In the genomic region with DNA sequence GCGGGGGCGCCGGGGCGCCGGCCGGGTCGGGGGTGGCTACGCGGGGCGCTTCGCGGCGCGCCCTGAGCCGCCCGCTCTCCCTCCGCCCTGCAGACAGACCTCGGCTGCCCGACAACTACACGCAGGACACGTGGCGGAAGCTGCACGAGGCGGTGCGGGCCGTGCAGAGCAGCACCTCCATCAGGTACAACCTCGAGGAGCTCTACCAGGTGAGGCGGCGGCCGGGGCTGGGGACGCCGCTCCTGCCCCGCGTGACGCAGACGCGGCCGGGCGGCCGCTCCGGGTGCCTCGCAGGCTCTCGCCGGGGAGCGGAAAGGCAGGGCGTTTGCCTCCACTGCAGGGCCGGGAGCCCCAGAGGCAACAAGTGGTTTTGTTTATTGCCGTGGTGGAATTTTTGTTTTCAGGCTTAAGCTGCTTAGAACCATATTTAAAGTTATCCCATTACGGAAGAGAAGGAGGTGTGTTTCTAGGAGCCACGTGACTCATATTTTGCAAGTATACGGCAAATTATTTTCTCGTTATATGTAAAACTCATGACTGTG, we compare ENCODE assay signal across 1 cellular context.
TF ChIP-seq lines count a peak whose summit lies in the region.

No MANE protein-coding gene starts in this region.

TF ChIP-seq in HepG2, 621 proteins besides CTCF, POLR2A, EP300 and RAD21 (continued from another document and continues in another):
- TF ChIP-seq, protein P1, sequence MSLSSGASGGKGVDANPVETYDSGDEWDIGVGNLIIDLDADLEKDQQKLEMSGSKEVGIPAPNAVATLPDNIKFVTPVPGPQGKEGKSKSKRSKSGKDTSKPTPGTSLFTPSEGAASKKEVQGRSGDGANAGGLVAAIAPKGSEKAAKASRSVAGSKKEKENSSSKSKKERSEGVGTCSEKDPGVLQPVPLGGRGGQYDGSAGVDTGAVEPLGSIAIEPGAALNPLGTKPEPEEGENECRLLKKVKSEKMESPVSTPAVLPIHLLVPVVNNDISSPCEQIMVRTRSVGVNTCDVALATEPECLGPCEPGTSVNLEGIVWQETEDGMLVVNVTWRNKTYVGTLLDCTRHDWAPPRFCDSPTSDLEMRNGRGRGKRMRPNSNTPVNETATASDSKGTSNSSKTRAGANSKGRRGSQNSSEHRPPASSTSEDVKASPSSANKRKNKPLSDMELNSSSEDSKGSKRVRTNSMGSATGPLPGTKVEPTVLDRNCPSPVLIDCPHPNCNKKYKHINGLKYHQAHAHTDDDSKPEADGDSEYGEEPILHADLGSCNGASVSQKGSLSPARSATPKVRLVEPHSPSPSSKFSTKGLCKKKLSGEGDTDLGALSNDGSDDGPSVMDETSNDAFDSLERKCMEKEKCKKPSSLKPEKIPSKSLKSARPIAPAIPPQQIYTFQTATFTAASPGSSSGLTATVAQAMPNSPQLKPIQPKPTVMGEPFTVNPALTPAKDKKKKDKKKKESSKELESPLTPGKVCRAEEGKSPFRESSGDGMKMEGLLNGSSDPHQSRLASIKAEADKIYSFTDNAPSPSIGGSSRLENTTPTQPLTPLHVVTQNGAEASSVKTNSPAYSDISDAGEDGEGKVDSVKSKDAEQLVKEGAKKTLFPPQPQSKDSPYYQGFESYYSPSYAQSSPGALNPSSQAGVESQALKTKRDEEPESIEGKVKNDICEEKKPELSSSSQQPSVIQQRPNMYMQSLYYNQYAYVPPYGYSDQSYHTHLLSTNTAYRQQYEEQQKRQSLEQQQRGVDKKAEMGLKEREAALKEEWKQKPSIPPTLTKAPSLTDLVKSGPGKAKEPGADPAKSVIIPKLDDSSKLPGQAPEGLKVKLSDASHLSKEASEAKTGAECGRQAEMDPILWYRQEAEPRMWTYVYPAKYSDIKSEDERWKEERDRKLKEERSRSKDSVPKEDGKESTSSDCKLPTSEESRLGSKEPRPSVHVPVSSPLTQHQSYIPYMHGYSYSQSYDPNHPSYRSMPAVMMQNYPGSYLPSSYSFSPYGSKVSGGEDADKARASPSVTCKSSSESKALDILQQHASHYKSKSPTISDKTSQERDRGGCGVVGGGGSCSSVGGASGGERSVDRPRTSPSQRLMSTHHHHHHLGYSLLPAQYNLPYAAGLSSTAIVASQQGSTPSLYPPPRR (CRISPR knock-in tag; IDR thresholded peaks at IDR 0.05; ENCODE audit: borderline replicate concordance) = no peak
- TF ChIP-seq SMYD3 (CRISPR knock-in tag; IDR thresholded peaks at IDR 0.05) (no peak), ZNF547 (CRISPR knock-in tag; IDR thresholded peaks at IDR 0.05) (no peak), ZBTB8A (CRISPR knock-in tag; IDR thresholded peaks at IDR 0.05; ENCODE audit: borderline replicate concordance, low read depth) (no peak), PLRG1 (conservative IDR thresholded peaks at IDR 0.05) (no peak), ZNF354B (CRISPR knock-in tag; IDR thresholded peaks at IDR 0.05) (0 out of 2 replicates have a peak, but pooled peaks have one; percentile 46), ZNF317 (CRISPR knock-in tag; IDR thresholded peaks at IDR 0.05) (no peak), MBNL3 (CRISPR knock-in tag; conservative IDR thresholded peaks at IDR 0.05) (no peak), ERF (CRISPR knock-in tag; IDR thresholded peaks at IDR 0.05) (no peak), ASH2L (IDR thresholded peaks at IDR 0.05; ENCODE audit: insufficient read length, low read depth, low read length) (no peak), ZSCAN20 (CRISPR knock-in tag; IDR thresholded peaks at IDR 0.05; ENCODE audit: borderline replicate concordance) (no peak), SSRP1 (CRISPR knock-in tag; IDR thresholded peaks at IDR 0.05) (no peak), TBX3 (IDR thresholded peaks at IDR 0.05; ENCODE audit: borderline replicate concordance) (no peak)
- TF ChIP-seq, protein P2, sequence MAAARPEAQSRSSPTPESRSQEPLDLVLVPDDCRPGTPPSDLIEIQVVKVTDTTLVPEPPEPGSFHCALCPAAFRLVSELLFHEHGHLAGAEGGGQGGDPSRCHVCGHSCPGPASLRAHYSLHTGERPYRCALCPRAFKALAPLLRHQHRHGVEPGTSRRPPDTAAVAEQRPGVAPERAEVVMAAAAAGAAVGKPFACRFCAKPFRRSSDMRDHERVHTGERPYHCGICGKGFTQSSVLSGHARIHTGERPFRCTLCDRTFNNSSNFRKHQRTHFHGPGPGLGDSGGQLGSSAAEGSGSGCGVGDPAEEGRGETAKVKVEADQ (CRISPR knock-in tag; IDR thresholded peaks at IDR 0.05; ENCODE audit: borderline replicate concordance) = peak; percentile 85; the same call in 1 of the 2 replicates
- TF ChIP-seq, protein P3, sequence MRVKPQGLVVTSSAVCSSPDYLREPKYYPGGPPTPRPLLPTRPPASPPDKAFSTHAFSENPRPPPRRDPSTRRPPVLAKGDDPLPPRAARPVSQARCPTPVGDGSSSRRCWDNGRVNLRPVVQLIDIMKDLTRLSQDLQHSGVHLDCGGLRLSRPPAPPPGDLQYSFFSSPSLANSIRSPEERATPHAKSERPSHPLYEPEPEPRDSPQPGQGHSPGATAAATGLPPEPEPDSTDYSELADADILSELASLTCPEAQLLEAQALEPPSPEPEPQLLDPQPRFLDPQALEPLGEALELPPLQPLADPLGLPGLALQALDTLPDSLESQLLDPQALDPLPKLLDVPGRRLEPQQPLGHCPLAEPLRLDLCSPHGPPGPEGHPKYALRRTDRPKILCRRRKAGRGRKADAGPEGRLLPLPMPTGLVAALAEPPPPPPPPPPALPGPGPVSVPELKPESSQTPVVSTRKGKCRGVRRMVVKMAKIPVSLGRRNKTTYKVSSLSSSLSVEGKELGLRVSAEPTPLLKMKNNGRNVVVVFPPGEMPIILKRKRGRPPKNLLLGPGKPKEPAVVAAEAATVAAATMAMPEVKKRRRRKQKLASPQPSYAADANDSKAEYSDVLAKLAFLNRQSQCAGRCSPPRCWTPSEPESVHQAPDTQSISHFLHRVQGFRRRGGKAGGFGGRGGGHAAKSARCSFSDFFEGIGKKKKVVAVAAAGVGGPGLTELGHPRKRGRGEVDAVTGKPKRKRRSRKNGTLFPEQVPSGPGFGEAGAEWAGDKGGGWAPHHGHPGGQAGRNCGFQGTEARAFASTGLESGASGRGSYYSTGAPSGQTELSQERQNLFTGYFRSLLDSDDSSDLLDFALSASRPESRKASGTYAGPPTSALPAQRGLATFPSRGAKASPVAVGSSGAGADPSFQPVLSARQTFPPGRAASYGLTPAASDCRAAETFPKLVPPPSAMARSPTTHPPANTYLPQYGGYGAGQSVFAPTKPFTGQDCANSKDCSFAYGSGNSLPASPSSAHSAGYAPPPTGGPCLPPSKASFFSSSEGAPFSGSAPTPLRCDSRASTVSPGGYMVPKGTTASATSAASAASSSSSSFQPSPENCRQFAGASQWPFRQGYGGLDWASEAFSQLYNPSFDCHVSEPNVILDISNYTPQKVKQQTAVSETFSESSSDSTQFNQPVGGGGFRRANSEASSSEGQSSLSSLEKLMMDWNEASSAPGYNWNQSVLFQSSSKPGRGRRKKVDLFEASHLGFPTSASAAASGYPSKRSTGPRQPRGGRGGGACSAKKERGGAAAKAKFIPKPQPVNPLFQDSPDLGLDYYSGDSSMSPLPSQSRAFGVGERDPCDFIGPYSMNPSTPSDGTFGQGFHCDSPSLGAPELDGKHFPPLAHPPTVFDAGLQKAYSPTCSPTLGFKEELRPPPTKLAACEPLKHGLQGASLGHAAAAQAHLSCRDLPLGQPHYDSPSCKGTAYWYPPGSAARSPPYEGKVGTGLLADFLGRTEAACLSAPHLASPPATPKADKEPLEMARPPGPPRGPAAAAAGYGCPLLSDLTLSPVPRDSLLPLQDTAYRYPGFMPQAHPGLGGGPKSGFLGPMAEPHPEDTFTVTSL (CRISPR knock-in tag; IDR thresholded peaks at IDR 0.05; ENCODE audit: borderline replicate concordance) = no peak
- TF ChIP-seq, protein P4, sequence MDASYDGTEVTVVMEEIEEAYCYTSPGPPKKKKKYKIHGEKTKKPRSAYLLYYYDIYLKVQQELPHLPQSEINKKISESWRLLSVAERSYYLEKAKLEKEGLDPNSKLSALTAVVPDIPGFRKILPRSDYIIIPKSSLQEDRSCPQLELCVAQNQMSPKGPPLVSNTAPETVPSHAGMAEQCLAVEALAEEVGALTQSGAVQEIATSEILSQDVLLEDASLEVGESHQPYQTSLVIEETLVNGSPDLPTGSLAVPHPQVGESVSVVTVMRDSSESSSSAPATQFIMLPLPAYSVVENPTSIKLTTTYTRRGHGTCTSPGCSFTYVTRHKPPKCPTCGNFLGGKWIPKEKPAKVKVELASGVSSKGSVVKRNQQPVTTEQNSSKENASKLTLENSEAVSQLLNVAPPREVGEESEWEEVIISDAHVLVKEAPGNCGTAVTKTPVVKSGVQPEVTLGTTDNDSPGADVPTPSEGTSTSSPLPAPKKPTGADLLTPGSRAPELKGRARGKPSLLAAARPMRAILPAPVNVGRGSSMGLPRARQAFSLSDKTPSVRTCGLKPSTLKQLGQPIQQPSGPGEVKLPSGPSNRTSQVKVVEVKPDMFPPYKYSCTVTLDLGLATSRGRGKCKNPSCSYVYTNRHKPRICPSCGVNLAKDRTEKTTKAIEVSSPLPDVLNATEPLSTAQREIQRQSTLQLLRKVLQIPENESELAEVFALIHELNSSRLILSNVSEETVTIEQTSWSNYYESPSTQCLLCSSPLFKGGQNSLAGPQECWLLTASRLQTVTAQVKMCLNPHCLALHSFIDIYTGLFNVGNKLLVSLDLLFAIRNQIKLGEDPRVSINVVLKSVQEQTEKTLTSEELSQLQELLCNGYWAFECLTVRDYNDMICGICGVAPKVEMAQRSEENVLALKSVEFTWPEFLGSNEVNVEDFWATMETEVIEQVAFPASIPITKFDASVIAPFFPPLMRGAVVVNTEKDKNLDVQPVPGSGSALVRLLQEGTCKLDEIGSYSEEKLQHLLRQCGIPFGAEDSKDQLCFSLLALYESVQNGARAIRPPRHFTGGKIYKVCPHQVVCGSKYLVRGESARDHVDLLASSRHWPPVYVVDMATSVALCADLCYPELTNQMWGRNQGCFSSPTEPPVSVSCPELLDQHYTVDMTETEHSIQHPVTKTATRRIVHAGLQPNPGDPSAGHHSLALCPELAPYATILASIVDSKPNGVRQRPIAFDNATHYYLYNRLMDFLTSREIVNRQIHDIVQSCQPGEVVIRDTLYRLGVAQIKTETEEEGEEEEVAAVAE (CRISPR knock-in tag; IDR thresholded peaks at IDR 0.05; ENCODE audit: borderline replicate concordance) = no peak
- TF ChIP-seq, protein P5, sequence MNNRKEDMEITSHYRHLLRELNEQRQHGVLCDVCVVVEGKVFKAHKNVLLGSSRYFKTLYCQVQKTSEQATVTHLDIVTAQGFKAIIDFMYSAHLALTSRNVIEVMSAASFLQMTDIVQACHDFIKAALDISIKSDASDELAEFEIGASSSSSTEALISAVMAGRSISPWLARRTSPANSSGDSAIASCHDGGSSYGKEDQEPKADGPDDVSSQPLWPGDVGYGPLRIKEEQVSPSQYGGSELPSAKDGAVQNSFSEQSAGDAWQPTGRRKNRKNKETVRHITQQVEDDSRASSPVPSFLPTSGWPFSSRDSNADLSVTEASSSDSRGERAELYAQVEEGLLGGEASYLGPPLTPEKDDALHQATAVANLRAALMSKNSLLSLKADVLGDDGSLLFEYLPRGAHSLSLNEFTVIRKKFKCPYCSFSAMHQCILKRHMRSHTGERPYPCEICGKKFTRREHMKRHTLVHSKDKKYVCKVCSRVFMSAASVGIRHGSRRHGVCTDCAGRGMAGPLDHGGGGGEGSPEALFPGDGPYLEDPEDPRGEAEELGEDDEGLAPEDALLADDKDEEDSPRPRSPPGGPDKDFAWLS (CRISPR knock-in tag; IDR thresholded peaks at IDR 0.05; ENCODE audit: borderline replicate concordance) = no peak
- TF ChIP-seq, protein P6, sequence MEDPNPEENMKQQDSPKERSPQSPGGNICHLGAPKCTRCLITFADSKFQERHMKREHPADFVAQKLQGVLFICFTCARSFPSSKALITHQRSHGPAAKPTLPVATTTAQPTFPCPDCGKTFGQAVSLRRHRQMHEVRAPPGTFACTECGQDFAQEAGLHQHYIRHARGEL (CRISPR knock-in tag; IDR thresholded peaks at IDR 0.05) = no peak
- TF ChIP-seq, protein P7, sequence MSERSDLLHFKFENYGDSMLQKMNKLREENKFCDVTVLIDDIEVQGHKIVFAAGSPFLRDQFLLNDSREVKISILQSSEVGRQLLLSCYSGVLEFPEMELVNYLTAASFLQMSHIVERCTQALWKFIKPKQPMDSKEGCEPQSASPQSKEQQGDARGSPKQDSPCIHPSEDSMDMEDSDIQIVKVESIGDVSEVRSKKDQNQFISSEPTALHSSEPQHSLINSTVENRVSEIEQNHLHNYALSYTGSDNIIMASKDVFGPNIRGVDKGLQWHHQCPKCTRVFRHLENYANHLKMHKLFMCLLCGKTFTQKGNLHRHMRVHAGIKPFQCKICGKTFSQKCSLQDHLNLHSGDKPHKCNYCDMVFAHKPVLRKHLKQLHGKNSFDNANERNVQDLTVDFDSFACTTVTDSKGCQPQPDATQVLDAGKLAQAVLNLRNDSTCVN (CRISPR knock-in tag; IDR thresholded peaks at IDR 0.05; ENCODE audit: borderline replicate concordance) = peak; percentile 63; the same call in 1 of the 2 replicates
